11 cellular contexts compared by ENCODE assay signal in genomic region chr12:96989916-96990315, GRCh38.
A peak's percentile ranks its signal among the peaks of the same experiment; 100 is the strongest.
DNase-seq lines count a peak whose midpoint lies in the region; ATAC-seq and TF ChIP-seq lines count a peak whose summit lies in the region.
"Had no signal": no experiment of that assay in that cellular context is flagged by ENCODE, and none has a peak within 500 bp of the region (broad histone marks: within the 10 kb centered on the region; RNA-seq: fewer than 3 reads in every experiment).

No MANE protein-coding gene starts in this region.

- TF ChIP-seq CTCF in Caco-2 (IDR thresholded peaks at IDR 0.05; ENCODE audit: insufficient read depth in 1 of 2, low read depth in 1 of 2, low read length in 1 of 2, severe bottlenecking in 1 of 2, unreplicated experiment in 1 of 2) (peak; percentile 58 to 67), GM23338 (conservative IDR thresholded peaks at IDR 0.05; ENCODE audit: low read depth in 2 of 2) (peak; percentile 82 to 96), OCI-LY3 (IDR thresholded peaks at IDR 0.05; ENCODE audit: low read depth, low read length) (peak; percentile 68), foreskin keratinocyte (conservative IDR thresholded peaks at IDR 0.05) (peak; percentile 58), CD14-positive monocyte (IDR thresholded peaks at IDR 0.05) (no peak)

- H3F3A ChIP-seq in GM23338 (replicated peaks; ENCODE audit: low read depth): no peaks in the 10 kb centered on the region

- H3K9me2 ChIP-seq in GM23338 (ENCODE audit: insufficient read depth): no peaks in the 10 kb centered on the region

- H3K27me3 Mint-ChIP-seq in Caco-2 (ENCODE audit: insufficient read depth, unreplicated experiment): peaks cover 26% of the 10 kb centered on the region
- peaks cover 6% of the 10 kb centered on the region for H3K27me3 Mint-ChIP-seq in GM23338 (ENCODE audit: insufficient read depth, low read depth, poor library complexity)
- peaks cover 11 to 40% (median 28%) of the 10 kb centered on the region in 3 donors for H3K27me3 Mint-ChIP-seq in CD14-positive monocyte (ENCODE audit: low read depth in 3 of 3)

- H3K36me3 ChIP-seq in Caco-2 (ENCODE audit: control insufficient read depth, insufficient read depth, low read length) (no peaks in the 10 kb centered on the region), GM23338 (ENCODE audit: insufficient read depth) (no peaks in the 10 kb centered on the region), OCI-LY3 (replicated peaks; ENCODE audit: low read depth, low read length) (no peaks in the 10 kb centered on the region)
- H3K36me3 ChIP-seq: suprapubic skin had no signal

- no peak overlapping the region for H3K4me2 ChIP-seq in GM23338
- H3K4me2 ChIP-seq in OCI-LY3 (ENCODE audit: low read length): peak overlapping the region; percentile 50; the same call in 1 of the 2 replicates

- H2AFZ ChIP-seq in GM23338: no peak overlapping the region
- peak overlapping the region; percentile 40; the same call in 1 of the 2 replicates for H2AFZ ChIP-seq in OCI-LY3 (ENCODE audit: low read depth, low read length)

- no TSS peak for BruUV-seq in Caco-2 (replicated peaks; lab: Mats Ljungman, UMichigan)

- H3K9me3 ChIP-seq in Caco-2: no peaks in the 10 kb centered on the region
- no peaks in the 10 kb centered on the region for H3K9me3 ChIP-seq in OCI-LY3 (ENCODE audit: insufficient read depth, low read length)
- H3K9me3 ChIP-seq: suprapubic skin had no signal

- CTCF ChIA-PET in Caco-2 (lab: Charles Lee): no interaction called here

- POLR2A ChIA-PET in Caco-2 (lab: Charles Lee): no interaction called here

- no peak overlapping the region for H3K27ac ChIP-seq in GM23338 (ENCODE audit: low read depth)
- H3K27ac ChIP-seq in OCI-LY3 (ENCODE audit: low read length): no peak overlapping the region
- H3K27ac ChIP-seq in foreskin keratinocyte: no peak overlapping the region
- H3K27ac ChIP-seq: suprapubic skin had no signal

- H3K4me1 ChIP-seq in Caco-2: peaks cover 5% of the 10 kb centered on the region; the same call in 1 of the 2 replicates
- peaks cover 33% of the 10 kb centered on the region for H3K4me1 ChIP-seq in GM23338 (ENCODE audit: insufficient read depth)
- H3K4me1 ChIP-seq in OCI-LY3 (ENCODE audit: low read length): peaks cover 4% of the 10 kb centered on the region
- H3K4me1 ChIP-seq in foreskin keratinocyte: no peaks in the 10 kb centered on the region

- H4K20me1 ChIP-seq in GM23338 (replicated peaks; ENCODE audit: insufficient read depth) (no peaks in the 10 kb centered on the region), OCI-LY3 (ENCODE audit: insufficient read depth, low read length) (no peaks in the 10 kb centered on the region)

- H3K27ac Mint-ChIP-seq in Caco-2 (ENCODE audit: unreplicated experiment) (no peak overlapping the region), GM23338 (peak overlapping the region; percentile 8; the same call in 1 of the 2 replicates), CD14-positive monocyte (no peak overlapping the region)
- H3K27ac Mint-ChIP-seq: activated CD4-positive, alpha-beta T cell treated with anti-CD3 and anti-CD28 coated beads, Interleukin-2, amount 10 ng/mL, durations not matched to agents 24 days and 14 days had no signal

- ATAC-seq in GM23338 (peak; percentile 58), foreskin keratinocyte (no peak)
- ATAC-seq: sciatic nerve had no signal

- H3K9ac ChIP-seq in OCI-LY3 (ENCODE audit: low read length): no peak overlapping the region

- H3K79me2 ChIP-seq in GM23338 (replicated peaks; ENCODE audit: insufficient read depth): no peaks in the 10 kb centered on the region
- H3K79me2 ChIP-seq in OCI-LY3 (ENCODE audit: low read length): no peaks in the 10 kb centered on the region

- H3K4me3 ChIP-seq in Caco-2 (ENCODE audit: low read depth, low read length) (no peak overlapping the region), GM23338 (no peak overlapping the region), OCI-LY3 (ENCODE audit: low read length) (no peak overlapping the region)
- H3K4me3 ChIP-seq: suprapubic skin had no signal

- H3K36me3 Mint-ChIP-seq in Caco-2 (ENCODE audit: insufficient read depth, unreplicated experiment) (no peaks in the 10 kb centered on the region), GM23338 (ENCODE audit: low read depth) (no peaks in the 10 kb centered on the region), CD14-positive monocyte (no peaks in the 10 kb centered on the region)

- no peak overlapping the region for H3K4me3 Mint-ChIP-seq in Caco-2 (ENCODE audit: unreplicated experiment)
- H3K4me3 Mint-ChIP-seq in GM23338: no peak overlapping the region
- no peak overlapping the region for H3K4me3 Mint-ChIP-seq in CD14-positive monocyte
- H3K4me3 Mint-ChIP-seq: activated CD4-positive, alpha-beta T cell treated with anti-CD3 and anti-CD28 coated beads, Interleukin-2, amount 10 ng/mL, durations not matched to agents 24 days and 14 days had no signal

- intact Hi-C loops in Caco-2 (cut with micrococcal nuclease; ENCODE audit: unreplicated experiment) (loop anchor here (1.0 to 10.0 kb wide), 6 partner anchors 142 to 1407 kb away; no protein-coding TSS in a partner anchor), CD14-positive monocyte (cut with micrococcal nuclease) (no loop called here)

- H3K4me1 Mint-ChIP-seq in Caco-2 (ENCODE audit: low read depth, unreplicated experiment) (no peaks in the 10 kb centered on the region), GM23338 (peaks cover 41% of the 10 kb centered on the region), CD14-positive monocyte (peaks cover 7% of the 10 kb centered on the region)

- H3K9me3 Mint-ChIP-seq in Caco-2 (ENCODE audit: unreplicated experiment) (no peaks in the 10 kb centered on the region), GM23338 (no peaks in the 10 kb centered on the region), CD14-positive monocyte (peaks cover 0 to 7% (median 0%) of the 10 kb centered on the region in 7 donors)
- H3K9me3 Mint-ChIP-seq: activated CD4-positive, alpha-beta T cell treated with anti-CD3 and anti-CD28 coated beads, Interleukin-2, amount 10 ng/mL, durations not matched to agents 24 days and 14 days had no signal

- no peaks in the 10 kb centered on the region; the same call in 1 of the 2 replicates for H3K27me3 ChIP-seq in Caco-2 (replicated peaks; ENCODE audit: control insufficient read depth, insufficient read depth, low read length)
- peaks cover 9% of the 10 kb centered on the region; the same call in 1 of the 2 replicates for H3K27me3 ChIP-seq in GM23338 (ENCODE audit: insufficient read depth)
- H3K27me3 ChIP-seq in OCI-LY3 (ENCODE audit: low read depth, low read length): peaks cover 12% of the 10 kb centered on the region
- H3K27me3 ChIP-seq in foreskin keratinocyte: peaks cover 14% of the 10 kb centered on the region

- DNase-seq in Caco-2: peak; percentile 54 to 60
- DNase-seq in GM23338 (ENCODE audit: low spot score): peak; percentile 84
- peak in 1 of 2 donors; percentile 25 for DNase-seq in foreskin keratinocyte
- no peak for DNase-seq in effector CD8-positive, alpha-beta T cell (lab: John Stamatoyannopoulos, UW)
- DNase-seq in CD14-positive monocyte (ENCODE audit: low spot score): no peak
- no peak for DNase-seq in COLO829 (ENCODE audit: low spot score)
- no peak for DNase-seq in activated gamma-delta T cell (lab: John Stamatoyannopoulos, UW)
- DNase-seq: activated CD4-positive, alpha-beta T cell treated with anti-CD3 and anti-CD28 coated beads, Interleukin-2, amount 10 ng/mL, durations not matched to agents 24 days and 14 days had no signal

TF ChIP-seq in GM23338, 12 proteins besides CTCF, POLR2A, EP300 and RAD21 (continues in another document):
- TF ChIP-seq ETS1 (IDR thresholded peaks at IDR 0.05) (no peak), EZH2phosphoT487 (IDR thresholded peaks at IDR 0.05; ENCODE audit: unreplicated experiment) (no peak), STAT1 (IDR thresholded peaks at IDR 0.05; ENCODE audit: unreplicated experiment) (no peak), ZNF114 (CRISPR knock-in tag; IDR thresholded peaks at IDR 0.05) (no peak), EZH2 (IDR thresholded peaks at IDR 0.05; ENCODE audit: low read depth, unreplicated experiment) (no peak), NANOG (IDR thresholded peaks at IDR 0.05; ENCODE audit: borderline replicate concordance) (no peak), CREB1 (CRISPR knock-in tag; IDR thresholded peaks at IDR 0.05; ENCODE audit: low read depth) (no peak)

Comparison
In these comparisons a context has a peak if more than half of its experiments do, and no peak if none do; other contexts are left out.
1. DNase-seq: peak in Caco-2 (2 of 2) and GM23338 (single experiment); none in effector CD8-positive, alpha-beta T cell (single experiment), CD14-positive monocyte (single experiment), COLO829 (single experiment) and activated gamma-delta T cell (single experiment).